In the genomic region with DNA sequence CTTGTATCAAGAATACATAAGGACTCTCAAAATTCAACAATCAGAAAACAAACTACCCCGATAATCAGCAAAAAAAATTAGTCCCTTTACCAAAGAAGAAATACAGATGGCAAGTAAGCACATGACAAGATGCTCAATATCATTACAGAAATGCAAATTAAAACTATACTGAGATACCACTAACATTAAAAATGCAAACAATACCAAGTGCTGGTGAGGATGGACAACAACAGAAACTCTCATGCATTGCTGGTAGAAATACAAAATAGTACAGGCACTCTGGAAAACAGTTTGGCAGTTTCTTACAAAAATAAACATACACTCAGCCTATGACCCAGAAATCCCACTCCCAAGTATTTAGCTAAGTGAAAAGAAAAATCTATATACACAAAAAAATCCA, we compare ENCODE assay signal across 10 cellular contexts. TPM values are rescaled to one million over a fixed set of nuclear protein-coding genes. Genes with fewer than 3 reads are reported as not detected.
"Had no signal": no experiment of that assay in that cellular context is flagged by ENCODE, and none has a peak within 500 bp of the region (broad histone marks: within the 10 kb centered on the region; RNA-seq: fewer than 3 reads in every experiment).

No MANE protein-coding gene starts in this region.

- H2AFZ ChIP-seq: GM23248, GM23338 had no signal

- H3K9me3 ChIP-seq: HAP-1 had no signal

- DNase-seq: GM23248, GOT3, H7, H9, HCEC 1CT, HFFc6 had no signal

- H3K27ac ChIP-seq: GM23248 had no signal

- H3K4me3 ChIP-seq: GM23248, GM23338, HAP-1 had no signal

- H3K4me2 ChIP-seq: GM23338 had no signal

RNA-seq across cellular contexts. Expression of a gene that starts 44.8 kb away (rescaled TPM):
- total RNA-seq: GM23248, GM23338, H1, H4, H7, H9, HFFc6 had no signal
- polyA plus RNA-seq: GM23248, GM23338, H1 had no signal
